1 cellular context compared by ENCODE assay signal in the genomic region with DNA sequence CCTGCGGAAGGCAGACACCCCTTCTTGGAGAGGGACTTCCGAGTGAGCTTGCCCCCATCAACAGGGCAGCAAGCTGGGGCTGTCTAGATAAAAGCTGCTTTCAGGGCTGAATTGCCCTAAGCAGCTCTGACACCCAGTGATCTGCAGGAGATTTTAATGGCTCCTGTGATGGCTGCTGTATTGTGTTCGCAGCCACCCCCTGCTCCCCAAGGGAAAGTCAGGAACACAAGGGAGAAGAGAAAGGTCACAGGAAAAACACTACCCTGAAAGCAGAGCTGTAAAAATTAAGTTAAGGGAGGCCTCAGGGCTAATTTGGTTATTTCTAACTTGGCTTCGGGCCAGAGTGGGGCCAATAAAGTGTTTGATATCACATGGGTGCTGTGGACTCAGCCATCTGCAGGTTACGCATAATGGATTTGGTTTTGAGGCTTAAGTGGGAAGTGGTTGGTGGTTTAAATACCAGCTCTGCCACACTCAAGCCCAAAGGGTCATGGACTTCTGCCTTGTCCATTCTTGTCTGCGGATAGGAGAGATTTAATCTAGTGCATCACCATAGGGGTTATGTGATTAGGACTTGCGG.
TF ChIP-seq lines count a peak whose summit lies in the region.

No MANE protein-coding gene starts in this region.

TF ChIP-seq in HEK293, 187 proteins besides CTCF, POLR2A, EP300 and RAD21 (continued from another document and continues in another):
- TF ChIP-seq, protein P1, sequence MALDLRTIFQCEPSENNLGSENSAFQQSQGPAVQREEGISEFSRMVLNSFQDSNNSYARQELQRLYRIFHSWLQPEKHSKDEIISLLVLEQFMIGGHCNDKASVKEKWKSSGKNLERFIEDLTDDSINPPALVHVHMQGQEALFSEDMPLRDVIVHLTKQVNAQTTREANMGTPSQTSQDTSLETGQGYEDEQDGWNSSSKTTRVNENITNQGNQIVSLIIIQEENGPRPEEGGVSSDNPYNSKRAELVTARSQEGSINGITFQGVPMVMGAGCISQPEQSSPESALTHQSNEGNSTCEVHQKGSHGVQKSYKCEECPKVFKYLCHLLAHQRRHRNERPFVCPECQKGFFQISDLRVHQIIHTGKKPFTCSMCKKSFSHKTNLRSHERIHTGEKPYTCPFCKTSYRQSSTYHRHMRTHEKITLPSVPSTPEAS (tag by site-specific recombination; IDR thresholded peaks at IDR 0.05): no peak
- no peak for TF ChIP-seq ZNF248 (tag by site-specific recombination; IDR thresholded peaks at IDR 0.05)
- TF ChIP-seq TRIM28 (IDR thresholded peaks at IDR 0.05; ENCODE audit: borderline replicate concordance, low read length): 0 out of 2 replicates have a peak, but pooled peaks have one; percentile 20
- TF ChIP-seq, protein P2, sequence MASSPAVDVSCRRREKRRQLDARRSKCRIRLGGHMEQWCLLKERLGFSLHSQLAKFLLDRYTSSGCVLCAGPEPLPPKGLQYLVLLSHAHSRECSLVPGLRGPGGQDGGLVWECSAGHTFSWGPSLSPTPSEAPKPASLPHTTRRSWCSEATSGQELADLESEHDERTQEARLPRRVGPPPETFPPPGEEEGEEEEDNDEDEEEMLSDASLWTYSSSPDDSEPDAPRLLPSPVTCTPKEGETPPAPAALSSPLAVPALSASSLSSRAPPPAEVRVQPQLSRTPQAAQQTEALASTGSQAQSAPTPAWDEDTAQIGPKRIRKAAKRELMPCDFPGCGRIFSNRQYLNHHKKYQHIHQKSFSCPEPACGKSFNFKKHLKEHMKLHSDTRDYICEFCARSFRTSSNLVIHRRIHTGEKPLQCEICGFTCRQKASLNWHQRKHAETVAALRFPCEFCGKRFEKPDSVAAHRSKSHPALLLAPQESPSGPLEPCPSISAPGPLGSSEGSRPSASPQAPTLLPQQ (tag by site-specific recombination; IDR thresholded peaks at IDR 0.05): 0 out of 2 replicates have a peak, but pooled peaks have one; percentile 31
- TF ChIP-seq, protein P3, sequence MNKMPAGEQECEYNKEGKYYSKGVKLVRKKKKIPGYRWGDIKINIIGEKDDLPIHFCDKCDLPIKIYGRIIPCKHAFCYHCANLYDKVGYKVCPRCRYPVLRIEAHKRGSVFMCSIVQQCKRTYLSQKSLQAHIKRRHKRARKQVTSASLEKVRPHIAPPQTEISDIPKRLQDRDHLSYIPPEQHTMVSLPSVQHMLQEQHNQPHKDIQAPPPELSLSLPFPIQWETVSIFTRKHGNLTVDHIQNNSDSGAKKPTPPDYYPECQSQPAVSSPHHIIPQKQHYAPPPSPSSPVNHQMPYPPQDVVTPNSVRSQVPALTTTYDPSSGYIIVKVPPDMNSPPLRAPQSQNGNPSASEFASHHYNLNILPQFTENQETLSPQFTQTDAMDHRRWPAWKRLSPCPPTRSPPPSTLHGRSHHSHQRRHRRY (tag by site-specific recombination; IDR thresholded peaks at IDR 0.05): no peak
- no peak for TF ChIP-seq GLI4 (tag by site-specific recombination; IDR thresholded peaks at IDR 0.05)
- peak; percentile 41; the same call in 1 of the 2 replicates for TF ChIP-seq OSR2 (tag by site-specific recombination; IDR thresholded peaks at IDR 0.05)
- TF ChIP-seq ZNF138 (tag by site-specific recombination; IDR thresholded peaks at IDR 0.05; ENCODE audit: borderline replicate concordance): no peak
- 0 out of 2 replicates have a peak, but pooled peaks have one; percentile 22 for TF ChIP-seq IKZF3 (tag by site-specific recombination; IDR thresholded peaks at IDR 0.05)
- no peak for TF ChIP-seq ZNF837 (tag by site-specific recombination; IDR thresholded peaks at IDR 0.05)
- TF ChIP-seq, protein P4, sequence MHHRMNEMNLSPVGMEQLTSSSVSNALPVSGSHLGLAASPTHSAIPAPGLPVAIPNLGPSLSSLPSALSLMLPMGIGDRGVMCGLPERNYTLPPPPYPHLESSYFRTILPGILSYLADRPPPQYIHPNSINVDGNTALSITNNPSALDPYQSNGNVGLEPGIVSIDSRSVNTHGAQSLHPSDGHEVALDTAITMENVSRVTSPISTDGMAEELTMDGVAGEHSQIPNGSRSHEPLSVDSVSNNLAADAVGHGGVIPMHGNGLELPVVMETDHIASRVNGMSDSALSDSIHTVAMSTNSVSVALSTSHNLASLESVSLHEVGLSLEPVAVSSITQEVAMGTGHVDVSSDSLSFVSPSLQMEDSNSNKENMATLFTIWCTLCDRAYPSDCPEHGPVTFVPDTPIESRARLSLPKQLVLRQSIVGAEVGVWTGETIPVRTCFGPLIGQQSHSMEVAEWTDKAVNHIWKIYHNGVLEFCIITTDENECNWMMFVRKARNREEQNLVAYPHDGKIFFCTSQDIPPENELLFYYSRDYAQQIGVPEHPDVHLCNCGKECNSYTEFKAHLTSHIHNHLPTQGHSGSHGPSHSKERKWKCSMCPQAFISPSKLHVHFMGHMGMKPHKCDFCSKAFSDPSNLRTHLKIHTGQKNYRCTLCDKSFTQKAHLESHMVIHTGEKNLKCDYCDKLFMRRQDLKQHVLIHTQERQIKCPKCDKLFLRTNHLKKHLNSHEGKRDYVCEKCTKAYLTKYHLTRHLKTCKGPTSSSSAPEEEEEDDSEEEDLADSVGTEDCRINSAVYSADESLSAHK (tag by site-specific recombination; IDR thresholded peaks at IDR 0.05): no peak
- TF ChIP-seq, protein P5, sequence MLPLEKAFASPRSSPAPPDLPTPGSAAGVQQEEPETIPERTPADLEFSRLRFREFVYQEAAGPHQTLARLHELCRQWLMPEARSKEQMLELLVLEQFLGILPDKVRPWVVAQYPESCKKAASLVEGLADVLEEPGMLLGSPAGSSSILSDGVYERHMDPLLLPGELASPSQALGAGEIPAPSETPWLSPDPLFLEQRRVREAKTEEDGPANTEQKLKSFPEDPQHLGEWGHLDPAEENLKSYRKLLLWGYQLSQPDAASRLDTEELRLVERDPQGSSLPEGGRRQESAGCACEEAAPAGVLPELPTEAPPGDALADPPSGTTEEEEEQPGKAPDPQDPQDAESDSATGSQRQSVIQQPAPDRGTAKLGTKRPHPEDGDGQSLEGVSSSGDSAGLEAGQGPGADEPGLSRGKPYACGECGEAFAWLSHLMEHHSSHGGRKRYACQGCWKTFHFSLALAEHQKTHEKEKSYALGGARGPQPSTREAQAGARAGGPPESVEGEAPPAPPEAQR (tag by site-specific recombination; IDR thresholded peaks at IDR 0.05): no peak
- no peak for TF ChIP-seq ZNF416 (tag by site-specific recombination; IDR thresholded peaks at IDR 0.05)
- no peak for TF ChIP-seq MZF1 (tag by site-specific recombination; IDR thresholded peaks at IDR 0.05; ENCODE audit: borderline replicate concordance)
- no peak for TF ChIP-seq ZNF529 (tag by site-specific recombination; IDR thresholded peaks at IDR 0.05; ENCODE audit: insufficient replicate concordance)
- TF ChIP-seq, protein P6, sequence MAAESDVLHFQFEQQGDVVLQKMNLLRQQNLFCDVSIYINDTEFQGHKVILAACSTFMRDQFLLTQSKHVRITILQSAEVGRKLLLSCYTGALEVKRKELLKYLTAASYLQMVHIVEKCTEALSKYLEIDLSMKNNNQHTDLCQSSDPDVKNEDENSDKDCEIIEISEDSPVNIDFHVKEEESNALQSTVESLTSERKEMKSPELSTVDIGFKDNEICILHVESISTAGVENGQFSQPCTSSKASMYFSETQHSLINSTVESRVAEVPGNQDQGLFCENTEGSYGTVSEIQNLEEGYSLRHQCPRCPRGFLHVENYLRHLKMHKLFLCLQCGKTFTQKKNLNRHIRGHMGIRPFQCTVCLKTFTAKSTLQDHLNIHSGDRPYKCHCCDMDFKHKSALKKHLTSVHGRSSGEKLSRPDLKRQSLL (tag by site-specific recombination; IDR thresholded peaks at IDR 0.05): no peak
- TF ChIP-seq FEZF1 (tag by site-specific recombination; IDR thresholded peaks at IDR 0.05): no peak
- TF ChIP-seq, protein P7, sequence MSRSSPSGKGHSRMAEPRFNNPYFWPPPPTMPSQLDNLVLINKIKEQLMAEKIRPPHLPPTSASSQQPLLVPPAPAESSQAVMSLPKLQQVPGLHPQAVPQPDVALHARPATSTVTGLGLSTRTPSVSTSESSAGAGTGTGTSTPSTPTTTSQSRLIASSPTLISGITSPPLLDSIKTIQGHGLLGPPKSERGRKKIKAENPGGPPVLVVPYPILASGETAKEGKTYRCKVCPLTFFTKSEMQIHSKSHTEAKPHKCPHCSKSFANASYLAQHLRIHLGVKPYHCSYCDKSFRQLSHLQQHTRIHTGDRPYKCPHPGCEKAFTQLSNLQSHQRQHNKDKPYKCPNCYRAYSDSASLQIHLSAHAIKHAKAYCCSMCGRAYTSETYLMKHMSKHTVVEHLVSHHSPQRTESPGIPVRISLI (tag by site-specific recombination; IDR thresholded peaks at IDR 0.05): no peak
- TF ChIP-seq GLIS1 (tag by site-specific recombination; IDR thresholded peaks at IDR 0.05): no peak
- peak; percentile 73 for TF ChIP-seq ZNF341 (tag by site-specific recombination; IDR thresholded peaks at IDR 0.05; ENCODE audit: low read depth)
- TF ChIP-seq ZNF510 (tag by site-specific recombination; IDR thresholded peaks at IDR 0.05; ENCODE audit: insufficient replicate concordance): no peak
- TF ChIP-seq, protein P8, sequence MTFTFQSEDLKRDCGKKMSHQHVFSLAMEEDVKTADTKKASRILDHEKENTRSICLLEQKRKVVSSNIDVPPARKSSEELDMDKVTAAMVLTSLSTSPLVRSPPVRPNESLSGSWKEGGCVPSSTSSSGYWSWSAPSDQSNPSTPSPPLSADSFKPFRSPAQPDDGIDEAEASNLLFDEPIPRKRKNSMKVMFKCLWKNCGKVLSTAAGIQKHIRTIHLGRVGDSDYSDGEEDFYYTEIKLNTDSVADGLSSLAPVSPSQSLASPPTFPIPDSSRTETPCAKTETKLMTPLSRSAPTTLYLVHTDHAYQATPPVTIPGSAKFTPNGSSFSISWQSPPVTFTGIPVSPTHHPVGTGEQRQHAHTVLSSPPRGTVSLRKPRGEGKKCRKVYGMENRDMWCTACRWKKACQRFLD (tag by site-specific recombination; IDR thresholded peaks at IDR 0.05): no peak
- no peak for TF ChIP-seq ZNF530 (tag by site-specific recombination; IDR thresholded peaks at IDR 0.05; ENCODE audit: low read depth)
- TF ChIP-seq ZSCAN23 (tag by site-specific recombination; IDR thresholded peaks at IDR 0.05): no peak
- no peak for TF ChIP-seq ZBTB21 (tag by site-specific recombination; IDR thresholded peaks at IDR 0.05)
- TF ChIP-seq, protein P9, sequence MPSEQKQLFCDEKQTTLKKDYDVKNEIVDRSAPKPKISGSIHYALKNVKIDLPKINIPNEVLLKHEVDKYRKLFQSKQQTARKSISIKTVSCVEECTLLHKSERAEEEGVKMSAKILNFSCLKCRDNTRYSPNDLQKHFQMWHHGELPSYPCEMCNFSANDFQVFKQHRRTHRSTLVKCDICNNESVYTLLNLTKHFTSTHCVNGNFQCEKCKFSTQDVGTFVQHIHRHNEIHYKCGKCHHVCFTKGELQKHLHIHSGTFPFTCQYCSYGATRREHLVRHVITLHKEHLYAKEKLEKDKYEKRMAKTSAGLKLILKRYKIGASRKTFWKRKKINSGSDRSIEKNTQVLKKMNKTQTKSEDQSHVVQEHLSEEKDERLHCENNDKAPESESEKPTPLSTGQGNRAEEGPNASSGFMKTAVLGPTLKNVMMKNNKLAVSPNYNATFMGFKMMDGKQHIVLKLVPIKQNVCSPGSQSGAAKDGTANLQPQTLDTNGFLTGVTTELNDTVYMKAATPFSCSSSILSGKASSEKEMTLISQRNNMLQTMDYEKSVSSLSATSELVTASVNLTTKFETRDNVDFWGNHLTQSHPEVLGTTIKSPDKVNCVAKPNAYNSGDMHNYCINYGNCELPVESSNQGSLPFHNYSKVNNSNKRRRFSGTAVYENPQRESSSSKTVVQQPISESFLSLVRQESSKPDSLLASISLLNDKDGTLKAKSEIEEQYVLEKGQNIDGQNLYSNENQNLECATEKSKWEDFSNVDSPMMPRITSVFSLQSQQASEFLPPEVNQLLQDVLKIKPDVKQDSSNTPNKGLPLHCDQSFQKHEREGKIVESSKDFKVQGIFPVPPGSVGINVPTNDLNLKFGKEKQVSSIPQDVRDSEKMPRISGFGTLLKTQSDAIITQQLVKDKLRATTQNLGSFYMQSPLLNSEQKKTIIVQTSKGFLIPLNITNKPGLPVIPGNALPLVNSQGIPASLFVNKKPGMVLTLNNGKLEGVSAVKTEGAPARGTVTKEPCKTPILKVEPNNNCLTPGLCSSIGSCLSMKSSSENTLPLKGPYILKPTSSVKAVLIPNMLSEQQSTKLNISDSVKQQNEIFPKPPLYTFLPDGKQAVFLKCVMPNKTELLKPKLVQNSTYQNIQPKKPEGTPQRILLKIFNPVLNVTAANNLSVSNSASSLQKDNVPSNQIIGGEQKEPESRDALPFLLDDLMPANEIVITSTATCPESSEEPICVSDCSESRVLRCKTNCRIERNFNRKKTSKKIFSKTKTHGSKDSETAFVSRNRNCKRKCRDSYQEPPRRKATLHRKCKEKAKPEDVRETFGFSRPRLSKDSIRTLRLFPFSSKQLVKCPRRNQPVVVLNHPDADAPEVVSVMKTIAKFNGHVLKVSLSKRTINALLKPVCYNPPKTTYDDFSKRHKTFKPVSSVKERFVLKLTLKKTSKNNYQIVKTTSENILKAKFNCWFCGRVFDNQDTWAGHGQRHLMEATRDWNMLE (tag by site-specific recombination; conservative IDR thresholded peaks at IDR 0.05; ENCODE audit: low read depth): no peak
- no peak for TF ChIP-seq ZNF239 (tag by site-specific recombination; IDR thresholded peaks at IDR 0.05)
- TF ChIP-seq, protein P10, sequence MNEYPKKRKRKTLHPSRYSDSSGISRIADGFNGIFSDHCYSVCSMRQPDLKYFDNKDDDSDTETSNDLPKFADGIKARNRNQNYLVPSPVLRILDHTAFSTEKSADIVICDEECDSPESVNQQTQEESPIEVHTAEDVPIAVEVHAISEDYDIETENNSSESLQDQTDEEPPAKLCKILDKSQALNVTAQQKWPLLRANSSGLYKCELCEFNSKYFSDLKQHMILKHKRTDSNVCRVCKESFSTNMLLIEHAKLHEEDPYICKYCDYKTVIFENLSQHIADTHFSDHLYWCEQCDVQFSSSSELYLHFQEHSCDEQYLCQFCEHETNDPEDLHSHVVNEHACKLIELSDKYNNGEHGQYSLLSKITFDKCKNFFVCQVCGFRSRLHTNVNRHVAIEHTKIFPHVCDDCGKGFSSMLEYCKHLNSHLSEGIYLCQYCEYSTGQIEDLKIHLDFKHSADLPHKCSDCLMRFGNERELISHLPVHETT (tag by site-specific recombination; IDR thresholded peaks at IDR 0.05): no peak
- no peak for TF ChIP-seq ZBTB48 (tag by site-specific recombination; IDR thresholded peaks at IDR 0.05)
- TF ChIP-seq, protein P11, sequence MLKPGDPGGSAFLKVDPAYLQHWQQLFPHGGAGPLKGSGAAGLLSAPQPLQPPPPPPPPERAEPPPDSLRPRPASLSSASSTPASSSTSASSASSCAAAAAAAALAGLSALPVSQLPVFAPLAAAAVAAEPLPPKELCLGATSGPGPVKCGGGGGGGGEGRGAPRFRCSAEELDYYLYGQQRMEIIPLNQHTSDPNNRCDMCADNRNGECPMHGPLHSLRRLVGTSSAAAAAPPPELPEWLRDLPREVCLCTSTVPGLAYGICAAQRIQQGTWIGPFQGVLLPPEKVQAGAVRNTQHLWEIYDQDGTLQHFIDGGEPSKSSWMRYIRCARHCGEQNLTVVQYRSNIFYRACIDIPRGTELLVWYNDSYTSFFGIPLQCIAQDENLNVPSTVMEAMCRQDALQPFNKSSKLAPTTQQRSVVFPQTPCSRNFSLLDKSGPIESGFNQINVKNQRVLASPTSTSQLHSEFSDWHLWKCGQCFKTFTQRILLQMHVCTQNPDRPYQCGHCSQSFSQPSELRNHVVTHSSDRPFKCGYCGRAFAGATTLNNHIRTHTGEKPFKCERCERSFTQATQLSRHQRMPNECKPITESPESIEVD (tag by site-specific recombination; IDR thresholded peaks at IDR 0.05): peak; percentile 51; the same call in 1 of the 2 replicates
- no peak for TF ChIP-seq ZBTB1 (tag by site-specific recombination; IDR thresholded peaks at IDR 0.05)
- no peak for TF ChIP-seq SP3 (tag by site-specific recombination; IDR thresholded peaks at IDR 0.05)
- TF ChIP-seq ZNF175 (tag by site-specific recombination; IDR thresholded peaks at IDR 0.05): no peak
